In genomic region chr5:115396698-115397097, GRCh38 we compare ENCODE assay signal across 26 cellular contexts.
A peak's percentile ranks its signal among the peaks of the same experiment; 100 is the strongest.
DNase-seq lines count a peak whose midpoint lies in the region; ATAC-seq and TF ChIP-seq lines count a peak whose summit lies in the region.
"Had no signal": no experiment of that assay in that cellular context is flagged by ENCODE, and none has a peak within 500 bp of the region (broad histone marks: within the 10 kb centered on the region; RNA-seq: fewer than 3 reads in every experiment).

No MANE protein-coding gene starts in this region.

- no peak for TF ChIP-seq CTCF in choroid plexus epithelial cell (conservative IDR thresholded peaks at IDR 0.05; ENCODE audit: low read depth, low read length)
- TF ChIP-seq CTCF in fibroblast of villous mesenchyme (IDR thresholded peaks at IDR 0.05; ENCODE audit: insufficient read depth, low read depth, low read length): no peak

- H3K4me3 ChIP-seq in choroid plexus epithelial cell (ENCODE audit: low read depth, low read length) (no peak overlapping the region), fibroblast of villous mesenchyme (ENCODE audit: low read depth, low read length) (no peak overlapping the region)
- H3K4me3 ChIP-seq: A549, GM23338 had no signal

- ATAC-seq in HG02571 (IDR thresholded peaks at IDR 0.05; ENCODE audit: unreplicated experiment): no peak
- ATAC-seq: A549; CD8-positive, alpha-beta T cell; GM23338 had no signal

- peak; percentile 40 for DNase-seq in EL
- DNase-seq in RPMI7951 (ENCODE audit: low read depth): peak; percentile 50
- DNase-seq in choroid plexus epithelial cell (ENCODE audit: low read depth): peak; percentile 50
- peak; percentile 33 for DNase-seq in fibroblast of villous mesenchyme (ENCODE audit: low read depth)
- no peak for DNase-seq in NCI-H2081 (lab: John Stamatoyannopoulos, UW)
- DNase-seq in activated effector memory CD4-positive, alpha-beta T cell treated with Interleukin-2 at 50 U/mL for 16 hours: no peak
- DNase-seq in D341Med (ENCODE audit: low spot score): no peak
- DNase-seq: AML-193; Caco-2; CD8-positive, alpha-beta T cell; DMS 273 treated with DMSO at 0.1 percent for 48 hours; DMS79 treated with DMSO at 0.1 percent for 48 hours; H9; KG1; MM.1S; NCI-H1048; NCI-H1417; NCI-H1694; NCI-H2029 treated with DMSO at 0.1 percent for 48 hours; NCI-H2227 treated with DMSO at 0.1 percent for 48 hours; NCI-H510A; NCI-H69; SHP77 had no signal

Comparison
In these comparisons a context has a peak if more than half of its experiments do, and no peak if none do; other contexts are left out.
1. DNase-seq: peak in EL (single experiment), RPMI7951 (single experiment), choroid plexus epithelial cell (single experiment) and fibroblast of villous mesenchyme (single experiment); none in NCI-H2081 (0 of 2), activated effector memory CD4-positive, alpha-beta T cell treated with Interleukin-2 at 50 U/mL for 16 hours (single experiment) and D341Med (single experiment).